In genomic region chr6:75600694-75601265, GRCh38 we compare ENCODE assay signal across 8 cellular contexts. TPM values are rescaled to one million over a fixed set of nuclear protein-coding genes. Genes with fewer than 3 reads are reported as not detected.
DNase-seq lines count a peak whose midpoint lies in the region; ATAC-seq, FAIRE-seq and TF ChIP-seq lines count a peak whose summit lies in the region.

No MANE protein-coding gene starts in this region.

- WGBS in HepG2 (ENCODE audit: low lambda C conversion rate) = 61% methylated on average over 11 of the region's 11 CpGs
- WGBS in upper lobe of left lung, 2 donors = 68 to 69% methylated on average over 11 of the region's 11 CpGs

- peak overlapping the region; percentile 83 for H3K4me2 ChIP-seq in HepG2 (ENCODE audit: low read depth, low read length)

- peaks cover 47% of the 10 kb centered on the region for H3K79me2 ChIP-seq in HepG2 (ENCODE audit: insufficient read depth, low read length)

- H3K27me3 ChIP-seq in cardiac muscle cell (no peaks in the 10 kb centered on the region), HepG2 (ENCODE audit: control insufficient read depth in 1 of 2, insufficient read depth in 2 of 2, low read length in 2 of 2) (no peaks in the 10 kb centered on the region; a peak in 1 of 5 replicates), upper lobe of left lung (no peaks in the 10 kb centered on the region)

- H3K27ac ChIP-seq in cardiac muscle cell (peak overlapping the region; percentile 100), HepG2 (ENCODE audit: extremely low read length, insufficient read depth, low read length) (peak overlapping the region; percentile 95), upper lobe of left lung (peak overlapping the region; percentile 96 to 100 (median 98))

- H3K27me3 Mint-ChIP-seq in activated T-helper 17 cell treated with anti-CD3 and anti-CD28 coated beads, Interleukin-2, amount 50 U/mL, for 72 hours = no peaks in the 10 kb centered on the region

- CTCF ChIA-PET in HepG2 (lab: Yijun Ruan, JAX; ENCODE audit: low intra/inter-chr PET ratio, low total read pairs) = no interaction called here

- TF ChIP-seq POLR2A in HepG2 (IDR thresholded peaks at IDR 0.05; ENCODE audit: insufficient read depth in 1 of 2, low read depth in 2 of 2, low read length in 2 of 2) (no peak), upper lobe of left lung (IDR thresholded peaks at IDR 0.05) (no peak)

- BruUV-seq in HepG2 (replicated peaks; lab: Mats Ljungman, UMichigan) = no TSS peak

- H3K36me3 Mint-ChIP-seq in activated T-helper 17 cell treated with anti-CD3 and anti-CD28 coated beads, Interleukin-2, amount 50 U/mL, for 72 hours (ENCODE audit: low read depth) = peaks cover 13% of the 10 kb centered on the region

- peak overlapping the region; percentile 96 for H3K27ac Mint-ChIP-seq in activated T-helper 17 cell treated with anti-CD3 and anti-CD28 coated beads, Interleukin-2, amount 50 U/mL, for 72 hours

- POLR2A ChIA-PET in HepG2 (lab: Yijun Ruan, JAX) = no interaction called here

- H4K20me1 ChIP-seq in HepG2 (ENCODE audit: insufficient read depth, low read length) = peaks cover 16% of the 10 kb centered on the region

- peak overlapping the region; percentile 94 for H3K4me3 Mint-ChIP-seq in activated T-helper 17 cell treated with anti-CD3 and anti-CD28 coated beads, Interleukin-2, amount 50 U/mL, for 72 hours

- peak; percentile 8 for FAIRE-seq in HepG2 (lab: Jason Lieb, UNC)

- DNase-seq in cardiac muscle cell (ENCODE audit: low read depth in 1 of 2, low spot score in 1 of 2) (no peak), Right ventricle myocardium superior (no peak), HepG2 (ENCODE audit: low spot score) (no peak), upper lobe of left lung (no peak), CD1c-positive myeloid dendritic cell (ENCODE audit: extremely low spot score) (no peak)

- peak overlapping the region; percentile 99 for H3K9ac ChIP-seq in HepG2 (ENCODE audit: insufficient read depth, low read depth, low read length)

- peaks cover 3% of the 10 kb centered on the region for H3K36me3 ChIP-seq in cardiac muscle cell
- no peaks in the 10 kb centered on the region for H3K36me3 ChIP-seq in HepG2 (replicated peaks in 1 of 2; ENCODE audit: control insufficient read depth in 1 of 2, insufficient read depth in 2 of 2, low read length in 2 of 2)
- H3K36me3 ChIP-seq in upper lobe of left lung = no peaks in the 10 kb centered on the region

- ATAC-seq in Right ventricle myocardium superior (ENCODE audit: poor library complexity) (no peak), HepG2 (no peak), upper lobe of left lung (ENCODE audit: low FRiP score in 2 of 2) (no peak), GM18873 (IDR thresholded peaks at IDR 0.05; ENCODE audit: low FRiP score, unreplicated experiment) (no peak), GM21381 (IDR thresholded peaks at IDR 0.05; ENCODE audit: unreplicated experiment) (no peak)
- ATAC-seq in activated T-helper 17 cell treated with anti-CD3 and anti-CD28 coated beads, Interleukin-2, amount 50 U/mL, for 72 hours (replicated peaks) = no peak

- in situ Hi-C loops in HepG2 (cut with HindIII; ENCODE audit: extremely low pct_ligation_motif_present, low pct_unique_long_range_greater_than_20kb) = no loop called here

- TF ChIP-seq CTCF in cardiac muscle cell (IDR thresholded peaks at IDR 0.05; ENCODE audit: low read depth, low read length) (no peak), HepG2 (CRISPR knock-in tag; IDR thresholded peaks at IDR 0.05) (no peak), upper lobe of left lung (IDR thresholded peaks at IDR 0.05) (no peak)

- TF ChIP-seq RAD21 in HepG2 (CRISPR knock-in tag; IDR thresholded peaks at IDR 0.05) = no peak

- peaks cover 33% of the 10 kb centered on the region for H3K4me1 Mint-ChIP-seq in activated T-helper 17 cell treated with anti-CD3 and anti-CD28 coated beads, Interleukin-2, amount 50 U/mL, for 72 hours

- H3K4me3 ChIP-seq in cardiac muscle cell = peak overlapping the region; percentile 98
- peak overlapping the region; percentile 83 to 96 (median 90); a peak in 5 of 6 replicates for H3K4me3 ChIP-seq in HepG2 (replicated peaks in 1 of 3; ENCODE audit: insufficient read depth in 1 of 3, low read depth in 2 of 3, low read length in 3 of 3)
- peak overlapping the region in 2 of 4 donors; percentile 65 to 82 for H3K4me3 ChIP-seq in upper lobe of left lung

- intact Hi-C loops in Right ventricle myocardium superior (cut with DNase I) (no loop called here), HepG2 (cut with micrococcal nuclease; ENCODE audit: unreplicated experiment) (loop anchor here (2.0 to 5.0 kb wide), 2 partner anchors 76 to 313 kb away; no protein-coding TSS in a partner anchor)

- H2AFZ ChIP-seq in HepG2 (ENCODE audit: low read length) = peak overlapping the region; percentile 84

- peaks cover 6% of the 10 kb centered on the region for H3K4me1 ChIP-seq in cardiac muscle cell (ENCODE audit: low read depth)
- H3K4me1 ChIP-seq in HepG2 (ENCODE audit: insufficient read depth, low read length) = peaks cover 43% of the 10 kb centered on the region
- H3K4me1 ChIP-seq in upper lobe of left lung = peaks cover 17 to 37% (median 20%) of the 10 kb centered on the region in 4 donors

- no peaks in the 10 kb centered on the region for H3K9me3 ChIP-seq in cardiac muscle cell (ENCODE audit: low read depth)
- H3K9me3 ChIP-seq in HepG2 (ENCODE audit: low read length) = no peaks in the 10 kb centered on the region
- H3K9me3 ChIP-seq in upper lobe of left lung = no peaks in the 10 kb centered on the region

- H3K9me3 Mint-ChIP-seq in activated T-helper 17 cell treated with anti-CD3 and anti-CD28 coated beads, Interleukin-2, amount 50 U/mL, for 72 hours = no peaks in the 10 kb centered on the region

- TF ChIP-seq EP300 in HepG2 (IDR thresholded peaks at IDR 0.05; ENCODE audit: low read depth in 2 of 2, low read length in 2 of 2) (no peak), HepG2 (CRISPR knock-in tag; IDR thresholded peaks at IDR 0.05; ENCODE audit: borderline replicate concordance) (no peak), upper lobe of left lung (IDR thresholded peaks at IDR 0.05) (no peak)

TF ChIP-seq in HepG2, 621 proteins besides CTCF, POLR2A, EP300 and RAD21:
- no peak for TF ChIP-seq NONO (IDR thresholded peaks at IDR 0.05)
- TF ChIP-seq NONO (CRISPR knock-in tag; conservative IDR thresholded peaks at IDR 0.05) = peak; percentile 9; the same call in 1 of the 2 replicates
- no peak for TF ChIP-seq PHB2 (IDR thresholded peaks at IDR 0.05; ENCODE audit: partially characterized antibody)
- TF ChIP-seq ZBTB21 (CRISPR knock-in tag; IDR thresholded peaks at IDR 0.05) = peak; percentile 56; the same call in 1 of the 2 replicates

RNA-seq across cellular contexts. Expression of gene SENP6, which starts 0.9 kb away (rescaled TPM):
- total RNA-seq in cardiac muscle cell = 54.3 and 104 TPM in 2 replicates
- 56.4 and 77.1 TPM in 2 replicates for polyA plus RNA-seq in cardiac muscle cell
- total RNA-seq in Right ventricle myocardium superior = 46.8 TPM
- 10 to 100 TPM; 60.0 to 68.3 TPM for total RNA-seq in activated T-helper 17 cell treated with anti-CD3 and anti-CD28 coated beads, Interleukin-2, amount 50 U/mL, for 72 hours
- total RNA-seq in HepG2 (2016; rRNA removed; fragmentation: Illumina TruSeq; extraction: Trizol) = 45.2 and 50.1 TPM in 2 replicates
- 43.4 and 52.1 TPM in 2 replicates for total RNA-seq in HepG2 (2016; cell fraction: cytosol; rRNA removed; fragmentation: Illumina TruSeq; extraction: Trizol; ENCODE audit: low read depth)
- total RNA-seq in HepG2 (2016; cell fraction: insoluble cytoplasmic fraction; rRNA removed; fragmentation: Illumina TruSeq; extraction: Trizol) = 46.6 and 50.2 TPM in 2 replicates
- total RNA-seq in HepG2 (2016; cell fraction: membrane; rRNA removed; fragmentation: Illumina TruSeq; extraction: Trizol) = 44.9 and 52.8 TPM in 2 replicates
- total RNA-seq in HepG2 (2016; cell fraction: nucleus; rRNA removed; fragmentation: Illumina TruSeq; extraction: Trizol) = 88.3 and 90.7 TPM in 2 replicates
- 19.1 and 21.9 TPM in 2 replicates for polyA plus RNA-seq in HepG2 (2011; rRNA removed)
- polyA plus RNA-seq in HepG2 (2011; cell fraction: cytosol; rRNA removed) = 6.0 and 9.0 TPM in 2 replicates
- 22.1 and 28.2 TPM in 2 replicates for polyA plus RNA-seq in HepG2 (2011; cell fraction: nucleus; rRNA removed)
- polyA plus RNA-seq in HepG2 (2012) = 30.3 and 36.0 TPM in 2 replicates
- 1.9 and 2.2 TPM in 2 replicates for polyA plus RNA-seq in HepG2 (2016; cell fraction: cytosol; fragmentation: Illumina TruSeq; extraction: Trizol; ENCODE audit: low read depth)
- polyA plus RNA-seq in HepG2 (2016; cell fraction: insoluble cytoplasmic fraction; fragmentation: Illumina TruSeq; extraction: Trizol; ENCODE audit: low read depth) = 46.2 and 47.6 TPM in 2 replicates
- polyA plus RNA-seq in HepG2 (2016; cell fraction: membrane; fragmentation: Illumina TruSeq; extraction: Trizol; ENCODE audit: low read depth) = 7.1 and 7.5 TPM in 2 replicates
- 113 and 116 TPM in 2 replicates for polyA plus RNA-seq in HepG2 (2016; cell fraction: nucleus; fragmentation: Illumina TruSeq; extraction: Trizol; ENCODE audit: insufficient read depth, low read depth)
- 7.6 and 10.3 TPM in 2 replicates for polyA minus RNA-seq in HepG2 (2011; rRNA and poly(A)+ RNA removed; ENCODE audit: low replicate concordance)
- 25.9 and 29.5 TPM in 2 replicates for polyA minus RNA-seq in HepG2 (2011; cell fraction: cytosol; rRNA and poly(A)+ RNA removed)
- polyA minus RNA-seq in HepG2 (2011; cell fraction: nucleus; rRNA and poly(A)+ RNA removed) = 153 and 155 TPM in 2 replicates
- 100 to 1,000 TPM in 2 of 6 donors, 10 to 100 TPM in 4; 56.4 to 199 (median 87.2) TPM for total RNA-seq in upper lobe of left lung
